In genomic region chr1:162397039-162397448, GRCh38 we compare ENCODE assay signal across 24 cellular contexts. TPM values are rescaled to one million over a fixed set of nuclear protein-coding genes. Genes with fewer than 3 reads are reported as not detected.
DNase-seq lines count a peak whose midpoint lies in the region; ATAC-seq and TF ChIP-seq lines count a peak whose summit lies in the region.
"Had no signal": no experiment of that assay in that cellular context is flagged by ENCODE, and none has a peak within 500 bp of the region (broad histone marks: within the 10 kb centered on the region; RNA-seq: fewer than 3 reads in every experiment).

No MANE protein-coding gene starts in this region.

- H3K9ac ChIP-seq in SK-N-SH: no peak overlapping the region

- DNase-seq in SK-N-SH (no peak), RKO (ENCODE audit: low spot score) (peak; percentile 11), fibroblast of mammary gland (ENCODE audit: low read depth) (peak; percentile 89), prostate gland (ENCODE audit: low spot score) (peak; percentile 1), midbrain (lab: John Stamatoyannopoulos, UW) (no peak), HK-2 (ENCODE audit: unreplicated experiment) (no peak)
- DNase-seq: activated CD4-positive, alpha-beta T cell treated with anti-CD3 and anti-CD28 coated beads, Interleukin-2, amount 10 ng/mL, durations not matched to agents 7 days and 5 days; activated naive CD4-positive, alpha-beta T cell treated with anti-CD3 and anti-CD28 coated beads, Interleukin-2, amount 50 U/mL, for 16 hours; activated T-cell treated with anti-CD3 and anti-CD28 coated beads for 4 hours; CD8-positive, alpha-beta memory T cell; foreskin melanocyte; mesenchymal stem cell; NCI-H1048; SHP77 treated with DMSO at 0.1 percent for 48 hours; T-helper 9 cell; upper lobe of left lung had no signal

- H3K36me3 ChIP-seq in SK-N-SH (replicated peaks in 1 of 2; ENCODE audit: control insufficient read depth in 1 of 2, insufficient read depth in 2 of 2, low read length in 1 of 2) (no peaks in the 10 kb centered on the region), prostate gland (no peaks in the 10 kb centered on the region)
- H3K36me3 ChIP-seq: neutrophil, upper lobe of left lung had no signal

- H3K27me3 ChIP-seq in SK-N-SH (ENCODE audit: insufficient read depth) (no peaks in the 10 kb centered on the region; the same call in 1 of the 2 replicates), prostate gland (replicated peaks; ENCODE audit: insufficient read depth) (no peaks in the 10 kb centered on the region)
- H3K27me3 ChIP-seq: upper lobe of left lung had no signal

- H4K20me1 ChIP-seq in SK-N-SH (ENCODE audit: insufficient read depth): no peaks in the 10 kb centered on the region

- ATAC-seq in SK-N-SH treated with all-trans-retinoic acid at 6 μM for 48 hours: peak; percentile 56
- ATAC-seq in HG03175 (IDR thresholded peaks at IDR 0.05; ENCODE audit: unreplicated experiment): no peak

- no peak for TF ChIP-seq POLR2A in prostate gland (IDR thresholded peaks at IDR 0.05)

- POLR2A ChIA-PET in SK-N-SH (lab: Yijun Ruan, JAX): no interaction called here

- intact Hi-C loops in prostate gland (cut with DNase I): loop anchor here (10.0 kb wide), 2 partner anchors 122 to 182 kb away; no protein-coding TSS in a partner anchor

- TF ChIP-seq EP300 in SK-N-SH (IDR thresholded peaks at IDR 0.05; ENCODE audit: borderline replicate concordance in 1 of 2, low read depth in 1 of 2, low read length in 1 of 2): no peak

- no peaks in the 10 kb centered on the region for H3K79me2 ChIP-seq in SK-N-SH (ENCODE audit: insufficient read depth)

- H3K4me2 ChIP-seq in SK-N-SH: no peak overlapping the region

- CTCF ChIA-PET in SK-N-SH (lab: Yijun Ruan, JAX): interaction anchor here (1.2 kb wide), 1 partner anchor 59 kb away, joined by 3 read pairs; no protein-coding TSS in a partner anchor

- no peak for TF ChIP-seq RAD21 in SK-N-SH (IDR thresholded peaks at IDR 0.05; ENCODE audit: low read length)

- TF ChIP-seq CTCF in SK-N-SH (IDR thresholded peaks at IDR 0.05) (no peak), fibroblast of mammary gland (conservative IDR thresholded peaks at IDR 0.05; ENCODE audit: control insufficient read depth, insufficient read depth, low read depth, low read length) (peak; percentile 31), prostate gland (IDR thresholded peaks at IDR 0.05) (no peak)

- H3K4me3 ChIP-seq in SK-N-SH (ENCODE audit: low read depth in 2 of 2, low read length in 1 of 2) (no peak overlapping the region), fibroblast of mammary gland (ENCODE audit: control insufficient read depth, low read depth, low read length) (no peak overlapping the region), prostate gland (no peak overlapping the region)
- H3K4me3 ChIP-seq: upper lobe of left lung had no signal

- H3K27ac ChIP-seq in SK-N-SH (ENCODE audit: low read depth in 2 of 2, low read length in 1 of 2) (no peak overlapping the region), prostate gland (no peak overlapping the region)
- H3K27ac ChIP-seq: neutrophil, upper lobe of left lung had no signal

- no peak overlapping the region for H2AFZ ChIP-seq in SK-N-SH (ENCODE audit: low read depth)

- peaks cover 5% of the 10 kb centered on the region for H3F3A ChIP-seq in SK-N-SH (replicated peaks; ENCODE audit: insufficient read depth)

- WGBS in SK-N-SH (ENCODE audit: low lambda C conversion rate): 91% methylated on average over 3 of the region's 3 CpGs
- 92% methylated on average over 3 of the region's 3 CpGs for WGBS in prostate gland

- no peaks in the 10 kb centered on the region for H3K9me2 ChIP-seq in SK-N-SH

- H3K9me3 ChIP-seq in SK-N-SH (no peaks in the 10 kb centered on the region), prostate gland (no peaks in the 10 kb centered on the region)
- H3K9me3 ChIP-seq: neutrophil, upper lobe of left lung had no signal

- H3K4me1 ChIP-seq in SK-N-SH (ENCODE audit: control insufficient read depth in 1 of 2, insufficient read depth in 2 of 2, low read depth in 1 of 2, low read length in 1 of 2): no peaks in the 10 kb centered on the region; a peak in 2 of 4 replicates
- H3K4me1 ChIP-seq in prostate gland (replicated peaks): no peaks in the 10 kb centered on the region

TF ChIP-seq in SK-N-SH treated with all-trans-retinoic acid at 6 μM for 48 hours, 23 proteins besides CTCF, POLR2A, EP300 and RAD21:
- TF ChIP-seq, protein P1, sequence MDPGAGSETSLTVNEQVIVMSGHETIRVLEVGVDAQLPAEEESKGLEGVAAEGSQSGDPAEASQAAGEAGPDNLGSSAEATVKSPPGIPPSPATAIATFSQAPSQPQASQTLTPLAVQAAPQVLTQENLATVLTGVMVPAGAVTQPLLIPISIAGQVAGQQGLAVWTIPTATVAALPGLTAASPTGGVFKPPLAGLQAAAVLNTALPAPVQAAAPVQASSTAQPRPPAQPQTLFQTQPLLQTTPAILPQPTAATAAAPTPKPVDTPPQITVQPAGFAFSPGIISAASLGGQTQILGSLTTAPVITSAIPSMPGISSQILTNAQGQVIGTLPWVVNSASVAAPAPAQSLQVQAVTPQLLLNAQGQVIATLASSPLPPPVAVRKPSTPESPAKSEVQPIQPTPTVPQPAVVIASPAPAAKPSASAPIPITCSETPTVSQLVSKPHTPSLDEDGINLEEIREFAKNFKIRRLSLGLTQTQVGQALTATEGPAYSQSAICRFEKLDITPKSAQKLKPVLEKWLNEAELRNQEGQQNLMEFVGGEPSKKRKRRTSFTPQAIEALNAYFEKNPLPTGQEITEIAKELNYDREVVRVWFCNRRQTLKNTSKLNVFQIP (CRISPR knock-in tag; IDR thresholded peaks at IDR 0.05; ENCODE audit: borderline replicate concordance, low read depth): no peak
- TF ChIP-seq ZFP30 (CRISPR knock-in tag; IDR thresholded peaks at IDR 0.05) (no peak), SNAI2 (CRISPR knock-in tag; IDR thresholded peaks at IDR 0.05) (no peak), ISL1 (CRISPR knock-in tag; IDR thresholded peaks at IDR 0.05) (no peak), PPARA (CRISPR knock-in tag; IDR thresholded peaks at IDR 0.05; ENCODE audit: borderline replicate concordance) (no peak), ZFP3 (CRISPR knock-in tag; IDR thresholded peaks at IDR 0.05) (no peak), RARB (CRISPR knock-in tag; IDR thresholded peaks at IDR 0.05) (no peak)

TF ChIP-seq in SK-N-SH, 30 proteins besides CTCF, POLR2A, EP300 and RAD21:
- no peak for TF ChIP-seq TEAD4 (IDR thresholded peaks at IDR 0.05; ENCODE audit: borderline replicate concordance, insufficient read depth)
- TF ChIP-seq FOSL2 (IDR thresholded peaks at IDR 0.05; ENCODE audit: borderline replicate concordance, low read depth): no peak

RNA-seq across cellular contexts. Expression of gene SH2D1B, which starts 14.9 kb away (rescaled TPM):
- polyA plus RNA-seq in SK-N-SH (2012; rRNA removed): not detected in 2 replicates
- polyA plus RNA-seq in SK-N-SH (2012; cell fraction: cytosol; rRNA removed): not detected in 2 replicates
- not detected in 2 replicates for polyA plus RNA-seq in SK-N-SH (2012; cell fraction: nucleus; rRNA removed)
- total RNA-seq in prostate gland: not detected
- total RNA-seq: activated CD4-positive, alpha-beta T cell treated with anti-CD3 and anti-CD28 coated beads, Interleukin-2, amount 10 ng/mL, durations not matched to agents 7 days and 5 days; bronchial epithelial cell; CD8-positive, alpha-beta memory T cell; H1 had no signal
- polyA plus RNA-seq: H1 had no signal

RNA-seq across cellular contexts. Expression of gene C1orf226, which starts 15.5 kb away (rescaled TPM):
- polyA plus RNA-seq in SK-N-SH (2012; rRNA removed): 0.03 and 0.05 TPM in 2 replicates
- 0.08 TPM in 2 replicates for polyA plus RNA-seq in SK-N-SH (2012; cell fraction: cytosol; rRNA removed)
- polyA plus RNA-seq in SK-N-SH (2012; cell fraction: nucleus; rRNA removed): 0.23 and 0.42 TPM in 2 replicates
- 10 to 100 TPM in 1 of 2 donors, 1 to 10 TPM in 1; 5.2 to 22.1 TPM for total RNA-seq in prostate gland
- total RNA-seq: activated CD4-positive, alpha-beta T cell treated with anti-CD3 and anti-CD28 coated beads, Interleukin-2, amount 10 ng/mL, durations not matched to agents 7 days and 5 days had no signal
- polyA plus RNA-seq: CD8-positive, alpha-beta memory T cell had no signal

RNA-seq across cellular contexts. Expression of gene SPATA46, which starts 20.4 kb away (rescaled TPM):
- polyA plus RNA-seq in SK-N-SH (2012; rRNA removed): not detected in 2 replicates
- not detected in 2 replicates for polyA plus RNA-seq in SK-N-SH (2012; cell fraction: cytosol; rRNA removed)
- not detected in 2 replicates for polyA plus RNA-seq in SK-N-SH (2012; cell fraction: nucleus; rRNA removed)
- total RNA-seq in prostate gland: under 1 TPM in 1 of 2 donors, not detected in 1; 0.62 TPM
- total RNA-seq: A172; activated CD4-positive, alpha-beta T cell treated with anti-CD3 and anti-CD28 coated beads, Interleukin-2, amount 10 ng/mL, durations not matched to agents 7 days and 5 days; bronchial epithelial cell; CD8-positive, alpha-beta memory T cell; Daoy; H1; skeletal muscle tissue; upper lobe of left lung had no signal
- polyA plus RNA-seq: CD8-positive, alpha-beta memory T cell; H1 had no signal

Comparison
In these comparisons a context has a peak if more than half of its experiments do, and no peak if none do; other contexts are left out.
1. DNase-seq: peak in RKO (single experiment), fibroblast of mammary gland (single experiment) and prostate gland (single experiment); none in SK-N-SH (single experiment), midbrain (single experiment) and HK-2 (single experiment).